37 cellular contexts compared by ENCODE assay signal in the genomic region with DNA sequence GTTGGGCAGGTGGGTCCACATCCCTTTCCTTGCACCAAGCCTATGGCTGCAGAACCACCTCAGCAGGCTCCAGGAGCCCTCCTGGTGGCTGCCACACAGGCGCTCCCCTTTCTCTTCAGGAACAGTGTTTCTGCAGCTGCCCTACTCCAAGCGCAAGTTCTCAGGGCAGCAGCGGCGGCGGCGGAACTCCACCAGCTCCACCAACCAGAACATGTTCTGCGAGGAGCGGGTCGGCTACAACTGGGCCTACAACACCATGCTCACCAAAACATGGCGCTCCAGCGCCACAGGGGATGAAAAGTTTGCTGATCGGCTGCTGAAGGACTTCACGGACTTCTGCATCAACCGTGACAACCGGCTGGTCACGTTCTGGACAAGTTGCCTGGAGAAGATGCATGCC. TPM values are rescaled to one million over a fixed set of nuclear protein-coding genes. Genes with fewer than 3 reads are reported as not detected.
DNase-seq lines count a peak whose midpoint lies in the region; ATAC-seq, FAIRE-seq and TF ChIP-seq lines count a peak whose summit lies in the region.
"Had no signal": no experiment of that assay in that cellular context is flagged by ENCODE, and none has a peak within 500 bp of the region (broad histone marks: within the 10 kb centered on the region; RNA-seq: fewer than 3 reads in every experiment).

No MANE protein-coding gene starts in this region.

- TF ChIP-seq CTCF in endodermal cell (conservative IDR thresholded peaks at IDR 0.05) (no peak), endothelial cell (IDR thresholded peaks at IDR 0.05; ENCODE audit: unreplicated experiment) (no peak), kidney (IDR thresholded peaks at IDR 0.05; ENCODE audit: borderline replicate concordance, extremely low read depth, insufficient read depth) (no peak), heart right ventricle (IDR thresholded peaks at IDR 0.05) (no peak)

- H3K27me3 Mint-ChIP-seq in endodermal cell (ENCODE audit: insufficient read depth) (no peaks in the 10 kb centered on the region), endothelial cell (ENCODE audit: unreplicated experiment) (peaks cover 10% of the 10 kb centered on the region)
- H3K27me3 Mint-ChIP-seq: B cell; CD4-positive, alpha-beta memory T cell; CD4-positive, alpha-beta T cell; CD4-positive, CD25-positive, alpha-beta regulatory T cell; CD8-positive, alpha-beta memory T cell had no signal

- peaks cover 8% of the 10 kb centered on the region for H3K4me1 Mint-ChIP-seq in endodermal cell
- H3K4me1 Mint-ChIP-seq in endothelial cell (ENCODE audit: unreplicated experiment): peaks cover 33% of the 10 kb centered on the region
- H3K4me1 Mint-ChIP-seq in stimulated activated effector memory CD8-positive, alpha-beta T cell treated with anti-CD3 and anti-CD28 coated beads, Interleukin-12 subunit alpha, Interleukin-12 subunit beta, amount 100 ng/mL, for 72 hours: no peaks in the 10 kb centered on the region
- H3K4me1 Mint-ChIP-seq: B cell; CD4-positive, alpha-beta memory T cell; CD4-positive, CD25-positive, alpha-beta regulatory T cell; CD8-positive, alpha-beta memory T cell had no signal

- no peak overlapping the region for H3K27ac ChIP-seq in endodermal cell (ENCODE audit: low read depth, low read length)
- no peak overlapping the region for H3K27ac ChIP-seq in kidney (ENCODE audit: low read depth in 2 of 2, low read length in 2 of 2)
- no peak overlapping the region for H3K27ac ChIP-seq in heart right ventricle
- H3K27ac ChIP-seq: 22Rv1; A549; BLaER1; BLaER1 treated with 17β-estradiol and CSF1 and Interleukin-3, amounts not matched to agents 10 nM and 100 nM; C4-2B had no signal

- no peaks in the 10 kb centered on the region for H3K9me3 Mint-ChIP-seq in endodermal cell
- H3K9me3 Mint-ChIP-seq in endothelial cell (ENCODE audit: unreplicated experiment): no peaks in the 10 kb centered on the region
- H3K9me3 Mint-ChIP-seq in stimulated activated effector memory CD8-positive, alpha-beta T cell treated with anti-CD3 and anti-CD28 coated beads, Interleukin-12 subunit alpha, Interleukin-12 subunit beta, amount 100 ng/mL, for 72 hours: no peaks in the 10 kb centered on the region
- H3K9me3 Mint-ChIP-seq: CD14-positive monocyte; CD4-positive, alpha-beta T cell; CD4-positive, CD25-positive, alpha-beta regulatory T cell; CD8-positive, alpha-beta memory T cell; CD8-positive, alpha-beta T cell had no signal

- H3K9me3 ChIP-seq in endodermal cell (ENCODE audit: control insufficient read depth, low read length): no peaks in the 10 kb centered on the region
- no peaks in the 10 kb centered on the region for H3K9me3 ChIP-seq in kidney (ENCODE audit: control insufficient read depth in 1 of 2, low read length in 2 of 2)
- H3K9me3 ChIP-seq in heart right ventricle: no peaks in the 10 kb centered on the region
- H3K9me3 ChIP-seq: A549; BE2C; BLaER1; BLaER1 treated with 17β-estradiol and CSF1 and Interleukin-3, amounts not matched to agents 10 nM and 100 nM; Caco-2 had no signal

- H3K4me3 Mint-ChIP-seq in endodermal cell (no peak overlapping the region), endothelial cell (ENCODE audit: unreplicated experiment) (peak overlapping the region; percentile 21)
- H3K4me3 Mint-ChIP-seq in stimulated activated effector memory CD8-positive, alpha-beta T cell treated with anti-CD3 and anti-CD28 coated beads, Interleukin-12 subunit alpha, Interleukin-12 subunit beta, amount 100 ng/mL, for 72 hours: no peak overlapping the region
- H3K4me3 Mint-ChIP-seq: B cell; CD14-positive monocyte; CD4-positive, alpha-beta memory T cell; CD4-positive, alpha-beta T cell; CD4-positive, CD25-positive, alpha-beta regulatory T cell; CD8-positive, alpha-beta memory T cell; CD8-positive, alpha-beta T cell had no signal

- no peaks in the 10 kb centered on the region for H3K4me1 ChIP-seq in endodermal cell (ENCODE audit: control insufficient read depth, insufficient read depth, low read length)
- H3K4me1 ChIP-seq in kidney (ENCODE audit: control insufficient read depth in 1 of 2, insufficient read depth in 1 of 2, low read depth in 1 of 2, low read length in 2 of 2): no peaks in the 10 kb centered on the region
- no peaks in the 10 kb centered on the region for H3K4me1 ChIP-seq in heart right ventricle
- H3K4me1 ChIP-seq: A549; BLaER1; BLaER1 treated with 17β-estradiol and CSF1 and Interleukin-3, amounts not matched to agents 10 nM and 100 nM had no signal

- peaks cover 45% of the 10 kb centered on the region for H3K36me3 Mint-ChIP-seq in endodermal cell (ENCODE audit: low read depth)
- H3K36me3 Mint-ChIP-seq in endothelial cell (ENCODE audit: low read depth, unreplicated experiment): peaks cover 34% of the 10 kb centered on the region
- H3K36me3 Mint-ChIP-seq in stimulated activated effector memory CD8-positive, alpha-beta T cell treated with anti-CD3 and anti-CD28 coated beads, Interleukin-12 subunit alpha, Interleukin-12 subunit beta, amount 100 ng/mL, for 72 hours: peaks cover 29% of the 10 kb centered on the region

- H3K4me3 ChIP-seq in endodermal cell (ENCODE audit: low read length) (no peak overlapping the region), kidney (ENCODE audit: low read length in 2 of 2) (no peak overlapping the region), heart right ventricle (no peak overlapping the region)
- H3K4me3 ChIP-seq: A549; BLaER1; BLaER1 treated with 17β-estradiol and CSF1 and Interleukin-3, amounts not matched to agents 10 nM and 100 nM had no signal

- ATAC-seq in stimulated activated effector memory CD8-positive, alpha-beta T cell treated with anti-CD3 and anti-CD28 coated beads, Interleukin-12 subunit alpha, Interleukin-12 subunit beta, amount 100 ng/mL, for 72 hours: no peak
- no peak for ATAC-seq in Right ventricle myocardium inferior
- ATAC-seq in GM21529 (IDR thresholded peaks at IDR 0.05; ENCODE audit: unreplicated experiment): no peak
- ATAC-seq in GM18505 (IDR thresholded peaks at IDR 0.05; ENCODE audit: unreplicated experiment): no peak
- no peak for ATAC-seq in heart right ventricle
- ATAC-seq: A549; CD8-positive, alpha-beta T cell had no signal

- intact Hi-C loops in kidney (cut with DNase I): no loop called here
- intact Hi-C loops in Right ventricle myocardium inferior (cut with DNase I): no loop called here
- intact Hi-C loops in heart right ventricle (cut with DNase I): no loop called here

- TF ChIP-seq POLR2A in GM18505 (IDR thresholded peaks at IDR 0.05; ENCODE audit: borderline replicate concordance, extremely low read depth, insufficient read depth, insufficient read length): no peak

- H3K27me3 ChIP-seq in endodermal cell (ENCODE audit: control insufficient read depth, insufficient read depth, low read length, poor library complexity, severe bottlenecking): no peaks in the 10 kb centered on the region
- no peaks in the 10 kb centered on the region for H3K27me3 ChIP-seq in heart right ventricle
- H3K27me3 ChIP-seq: BE2C; BLaER1; BLaER1 treated with 17β-estradiol and CSF1 and Interleukin-3, amounts not matched to agents 10 nM and 100 nM had no signal

- H3K27ac Mint-ChIP-seq in endodermal cell (peak overlapping the region; percentile 21), endothelial cell (ENCODE audit: unreplicated experiment) (no peak overlapping the region)
- peak overlapping the region; percentile 45 for H3K27ac Mint-ChIP-seq in stimulated activated effector memory CD8-positive, alpha-beta T cell treated with anti-CD3 and anti-CD28 coated beads, Interleukin-12 subunit alpha, Interleukin-12 subunit beta, amount 100 ng/mL, for 72 hours
- H3K27ac Mint-ChIP-seq: CD4-positive, alpha-beta T cell; CD8-positive, alpha-beta T cell had no signal

- DNase-seq in endodermal cell (no peak), endothelial cell (ENCODE audit: low spot score) (no peak), kidney (peak; percentile 58), Right ventricle myocardium inferior (ENCODE audit: missing footprints) (no peak), heart right ventricle (no peak)
- no peak for DNase-seq in stimulated activated effector memory CD8-positive, alpha-beta T cell treated with anti-CD3 and anti-CD28 coated beads, Interleukin-12 subunit alpha, Interleukin-12 subunit beta, amount 100 ng/mL, for 72 hours (ENCODE audit: low spot score in 2 of 2)
- DNase-seq: 8988T; ACHN; AML-193; BE2C; C1 segment of cervical spinal cord; Caco-2; Calu3; CD4-positive, alpha-beta memory T cell; CD4-positive, alpha-beta T cell; CD4-positive, CD25-positive, alpha-beta regulatory T cell; CD8-positive, alpha-beta memory T cell; CD8-positive, alpha-beta T cell; COR-L47; DMS 273 treated with DMSO at 0.1 percent for 48 hours; DMS153; DMS53; DMS79; DMS79 treated with DMSO at 0.1 percent for 48 hours; DND-41; EL had no signal

- WGBS in endodermal cell (ENCODE audit: insufficient coverage in 1 of 2, insufficient read length in 1 of 2), 2 experiments: 96 to 99% methylated on average over 8 to 16 of the region's 16 CpGs
- 95 to 97% methylated on average over 16 of the region's 16 CpGs for WGBS in heart right ventricle, 2 donors

- H3K36me3 ChIP-seq in endodermal cell (ENCODE audit: control insufficient read depth, insufficient read depth, low read length) (peaks cover 8% of the 10 kb centered on the region), kidney (ENCODE audit: control insufficient read depth in 1 of 2, insufficient read depth in 2 of 2, low read length in 2 of 2) (peaks cover 9 to 20% of the 10 kb centered on the region in 2 donors), heart right ventricle (peaks cover 0 to 84% (median 14%) of the 10 kb centered on the region in 9 donors)
- H3K36me3 ChIP-seq: BE2C had no signal

- FAIRE-seq in kidney (lab: Jason Lieb, UNC): no peak
- FAIRE-seq: A204.1, A549, D721Med had no signal

- no peak overlapping the region for H3K9ac ChIP-seq in endodermal cell (ENCODE audit: extremely low read depth, low read length, poor library complexity, severe bottlenecking)
- no peak overlapping the region for H3K9ac ChIP-seq in kidney (ENCODE audit: low read length in 2 of 2)
- H3K9ac ChIP-seq: BLaER1; BLaER1 treated with 17β-estradiol and CSF1 and Interleukin-3, amounts not matched to agents 10 nM and 100 nM had no signal

RNA-seq across cellular contexts. Expression of a gene that starts 38.2 kb away (rescaled TPM):
- 100 to 1,000 TPM; 162 to 193 TPM for total RNA-seq in endodermal cell
- 178 TPM for polyA plus RNA-seq in endodermal cell (2013, experiment 1 of 2)
- polyA plus RNA-seq in endodermal cell (2013, experiment 2 of 2): 174 TPM
- total RNA-seq in endothelial cell (ENCODE audit: unreplicated experiment): 285 TPM
- total RNA-seq in kidney: 274 TPM
- polyA plus RNA-seq in kidney (ENCODE audit: insufficient read depth, low read depth, low replicate concordance): 82.0 TPM
- 85.3 TPM for total RNA-seq in Right ventricle myocardium inferior
- total RNA-seq in heart right ventricle: 100 to 1,000 TPM in 2 of 10 donors, 10 to 100 TPM in 8; 57.7 to 115 (median 75.8) TPM
- 10 to 100 TPM; 38.8 to 87.2 TPM for polyA plus RNA-seq in heart right ventricle
